8 cellular contexts compared by ENCODE assay signal in genomic region chr2:199228887-199229819, GRCh38.
DNase-seq lines count a peak whose midpoint lies in the region; ATAC-seq, FAIRE-seq and TF ChIP-seq lines count a peak whose summit lies in the region.

No MANE protein-coding gene starts in this region.

- H3K36me3 Mint-ChIP-seq in activated naive CD8-positive, alpha-beta T cell treated with anti-CD3 and anti-CD28 coated beads for 36 hours, result no peaks in the 10 kb centered on the region
- H3K36me3 Mint-ChIP-seq in nephron progenitor cell (ENCODE audit: low read depth), result no peaks in the 10 kb centered on the region

- TF ChIP-seq CTCF in GM10266 (IDR thresholded peaks at IDR 0.05; ENCODE audit: control insufficient read depth, insufficient read depth, low read depth, missing control alignments) (no peak), nephron progenitor cell (IDR thresholded peaks at IDR 0.05) (no peak)

- FAIRE-seq in urothelium cell line (lab: Jason Lieb, UNC), result peak; percentile 95

- no peak overlapping the region for H3K4me3 Mint-ChIP-seq in activated naive CD8-positive, alpha-beta T cell treated with anti-CD3 and anti-CD28 coated beads for 36 hours
- H3K4me3 Mint-ChIP-seq in nephron progenitor cell, result no peak overlapping the region

- DNase-seq in GM10266 (ENCODE audit: extremely low spot score), result peak; percentile 14
- DNase-seq in KBM-7, result peak; percentile 90
- peak; percentile 31 for DNase-seq in activated naive CD8-positive, alpha-beta T cell treated with anti-CD3 and anti-CD28 coated beads for 36 hours
- peak; percentile 89 for DNase-seq in urothelium cell line (ENCODE audit: low spot score)
- no peak for DNase-seq in nephron progenitor cell
- DNase-seq in cortex of kidney (lab: John Stamatoyannopoulos, UW), result no peak
- no peak for DNase-seq in nucleus accumbens (lab: John Stamatoyannopoulos, UW)

- peak; percentile 77 for ATAC-seq in GM21576 (IDR thresholded peaks at IDR 0.05; ENCODE audit: unreplicated experiment)

- in situ Hi-C loops in KBM-7 (cut with MboI; ENCODE audit: low pct_unique_long_range_greater_than_20kb, low sequenced_read_pairs), result no loop called here

- H3K27ac Mint-ChIP-seq in activated naive CD8-positive, alpha-beta T cell treated with anti-CD3 and anti-CD28 coated beads for 36 hours, result no peak overlapping the region
- no peak overlapping the region for H3K27ac Mint-ChIP-seq in nephron progenitor cell

- no peaks in the 10 kb centered on the region for H3K27me3 Mint-ChIP-seq in activated naive CD8-positive, alpha-beta T cell treated with anti-CD3 and anti-CD28 coated beads for 36 hours
- H3K27me3 Mint-ChIP-seq in nephron progenitor cell (ENCODE audit: low read depth, poor library complexity), result no peaks in the 10 kb centered on the region

- no peaks in the 10 kb centered on the region for H3K4me1 Mint-ChIP-seq in activated naive CD8-positive, alpha-beta T cell treated with anti-CD3 and anti-CD28 coated beads for 36 hours
- H3K4me1 Mint-ChIP-seq in nephron progenitor cell, result no peaks in the 10 kb centered on the region

- no peaks in the 10 kb centered on the region for H3K9me3 Mint-ChIP-seq in activated naive CD8-positive, alpha-beta T cell treated with anti-CD3 and anti-CD28 coated beads for 36 hours
- peaks cover 23% of the 10 kb centered on the region for H3K9me3 Mint-ChIP-seq in nephron progenitor cell

Comparison
In these comparisons a context has a peak if more than half of its experiments do, and no peak if none do; other contexts are left out.
1. DNase-seq: peak in GM10266 (single experiment), KBM-7 (single experiment), activated naive CD8-positive, alpha-beta T cell treated with anti-CD3 and anti-CD28 coated beads for 36 hours (single experiment) and urothelium cell line (single experiment); none in nephron progenitor cell (single experiment), cortex of kidney (single experiment) and nucleus accumbens (0 of 56).